ENCODE assay signal across 8 cellular contexts in the genomic region with DNA sequence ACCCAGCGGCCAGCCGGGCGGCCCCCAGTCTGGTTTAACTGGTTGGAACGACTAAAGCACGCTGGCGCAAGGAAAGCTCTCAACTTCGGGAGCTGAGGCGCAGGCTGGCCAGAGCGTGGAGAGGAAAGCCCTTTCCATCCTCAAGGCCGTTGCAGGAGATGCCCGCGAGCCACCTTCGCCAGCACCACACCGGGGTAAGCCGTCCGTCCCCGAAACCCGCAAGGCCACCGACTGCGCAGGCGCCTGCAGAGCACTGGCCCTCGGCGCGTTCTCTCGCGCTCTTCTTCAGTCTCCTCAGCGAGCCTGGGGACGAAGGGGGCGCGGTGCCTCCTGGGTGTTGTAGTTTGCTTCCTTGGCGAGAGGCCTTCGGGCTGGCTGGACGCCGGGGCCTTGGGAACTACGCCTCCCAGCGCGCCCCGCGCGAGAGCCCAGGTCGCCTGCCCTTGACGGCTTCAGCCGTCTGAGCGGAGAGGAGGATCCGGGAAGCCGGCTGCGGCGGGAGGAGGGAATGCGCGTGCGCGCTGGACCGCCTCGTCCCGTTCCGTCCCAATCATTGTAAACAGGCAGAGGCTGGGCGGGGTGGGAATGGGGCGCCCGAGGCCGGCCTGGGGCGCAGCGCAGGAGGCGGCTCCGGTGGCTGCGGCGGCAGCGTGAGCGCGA. TPM values are rescaled to one million over a fixed set of nuclear protein-coding genes. Genes with fewer than 3 reads are reported as not detected.
DNase-seq lines count a peak whose midpoint lies in the region; ATAC-seq and TF ChIP-seq lines count a peak whose summit lies in the region.

A gene (plus strand): TSS at position 531 of the 660 bp plus-strand sequence. CDS start 37,533 bp downstream, outside the sequence.

- DNase-seq in NCI-H1048 (lab: John Stamatoyannopoulos, UW) = peak; percentile 97
- DNase-seq in SKM-1 (lab: John Stamatoyannopoulos, UW; ENCODE audit: unreplicated experiment) = peak; percentile 100
- peak; percentile 97 to 99 for DNase-seq in activated naive CD4-positive, alpha-beta T cell treated with anti-CD3 and anti-CD28 coated beads, Interleukin-2, amount 50 U/mL, for 72 hours (ENCODE audit: low spot score in 2 of 2)
- DNase-seq in globus pallidus (ENCODE audit: low spot score) = peak; percentile 99
- peak; percentile 90 to 100 (median 99) for DNase-seq in nucleus accumbens (lab: John Stamatoyannopoulos, UW)
- peak; percentile 99 to 100 for DNase-seq in suprapubic skin (ENCODE audit: low spot score in 2 of 2)

- peak within 1 kb of the TSS; percentile 93 to 98 for H3K27ac Mint-ChIP-seq in activated naive CD4-positive, alpha-beta T cell treated with anti-CD3 and anti-CD28 coated beads, Interleukin-2, amount 50 U/mL, for 72 hours

- no peak for TF ChIP-seq CTCF in suprapubic skin (IDR thresholded peaks at IDR 0.05)

- 0% methylated on average over 9 of the region's 69 CpGs for WGBS in suprapubic skin

- TF ChIP-seq POLR2A in suprapubic skin (IDR thresholded peaks at IDR 0.05) = peak in 1 of 2 donors; percentile 67

- no peaks in the 10 kb centered on the region for H3K9me3 ChIP-seq in suprapubic skin

- peak; percentile 91 for ATAC-seq in HG02588 (IDR thresholded peaks at IDR 0.05; ENCODE audit: unreplicated experiment)
- ATAC-seq in activated naive CD4-positive, alpha-beta T cell treated with anti-CD3 and anti-CD28 coated beads, Interleukin-2, amount 50 U/mL, for 72 hours = peak; percentile 96 to 97

- peak within 1 kb of the TSS; percentile 95 for H3K4me3 ChIP-seq in GM08714 (ENCODE audit: low read length)
- peak within 1 kb of the TSS; percentile 95 for H3K4me3 ChIP-seq in suprapubic skin

- no peaks in the 10 kb centered on the region for H3K9me3 Mint-ChIP-seq in activated naive CD4-positive, alpha-beta T cell treated with anti-CD3 and anti-CD28 coated beads, Interleukin-2, amount 50 U/mL, for 72 hours

- peaks cover 30% of the 10 kb centered on the region for H3K4me1 ChIP-seq in suprapubic skin

- no peak for TF ChIP-seq EP300 in suprapubic skin (IDR thresholded peaks at IDR 0.05)

- no peaks in the 10 kb centered on the region for H3K27me3 ChIP-seq in suprapubic skin

- H3K27ac ChIP-seq in suprapubic skin = peak within 1 kb of the TSS; percentile 98

- H3K36me3 Mint-ChIP-seq in activated naive CD4-positive, alpha-beta T cell treated with anti-CD3 and anti-CD28 coated beads, Interleukin-2, amount 50 U/mL, for 72 hours = peaks cover 21 to 34% of the 10 kb centered on the region in 2 donors

- peaks cover 11% of the 10 kb centered on the region for H3K36me3 ChIP-seq in suprapubic skin

RNA-seq across cellular contexts. Expression of the gene that starts here (rescaled TPM):
- 10 to 100 TPM; 50.6 to 51.6 TPM for total RNA-seq in activated naive CD4-positive, alpha-beta T cell treated with anti-CD3 and anti-CD28 coated beads, Interleukin-2, amount 50 U/mL, for 72 hours
- total RNA-seq in suprapubic skin = 100 to 1,000 TPM; 168 to 213 (median 178) TPM

Comparison
In these comparisons a context has a peak if more than half of its experiments do, and no peak if none do; other contexts are left out.
1. Peak in every context shown above with its lines: DNase-seq, ATAC-seq, H3K4me3 ChIP-seq and H3K27ac ChIP-seq.